In genomic region chr17:29150191-29150590, GRCh38 we compare ENCODE assay signal across 13 cellular contexts. TPM values are rescaled to one million over a fixed set of nuclear protein-coding genes. Genes with fewer than 3 reads are reported as not detected.
DNase-seq lines count a peak whose midpoint lies in the region; ATAC-seq and TF ChIP-seq lines count a peak whose summit lies in the region.
"Had no signal": no experiment of that assay in that cellular context is flagged by ENCODE, and none has a peak within 500 bp of the region (broad histone marks: within the 10 kb centered on the region; RNA-seq: fewer than 3 reads in every experiment).

No MANE protein-coding gene starts in this region.

- H3K36me3 ChIP-seq in RWPE2 (ENCODE audit: low read depth): no peaks in the 10 kb centered on the region
- no peaks in the 10 kb centered on the region for H3K36me3 ChIP-seq in psoas muscle (ENCODE audit: insufficient read depth in 1 of 2, low read depth in 1 of 2)
- no peaks in the 10 kb centered on the region for H3K36me3 ChIP-seq in colonic mucosa

- POLR2A ChIA-PET in GM10248 (lab: Yijun Ruan, JAX): interaction anchor here (1.5 kb wide), 1 partner anchor 424 kb away, joined by 4 read pairs; no protein-coding TSS in a partner anchor

- H3K4me3 ChIP-seq in GM12865 (ENCODE audit: low read depth, low read length) (no peak overlapping the region), RWPE2 (ENCODE audit: severe bottlenecking) (no peak overlapping the region), psoas muscle (no peak overlapping the region), colonic mucosa (no peak overlapping the region)
- H3K4me3 ChIP-seq: MG63 had no signal

- H3K9ac ChIP-seq in colonic mucosa (ENCODE audit: low read depth in 2 of 2, low read length in 2 of 2): no peak overlapping the region

- H3K27me3 ChIP-seq in RWPE2 (ENCODE audit: insufficient read depth, poor library complexity, severe bottlenecking) (no peaks in the 10 kb centered on the region), psoas muscle (ENCODE audit: insufficient read depth in 3 of 3, low read length in 2 of 3) (no peaks in the 10 kb centered on the region), colonic mucosa (no peaks in the 10 kb centered on the region)
- H3K27me3 ChIP-seq: MG63 had no signal

- H3K4me1 ChIP-seq in RWPE2 (ENCODE audit: insufficient read depth, poor library complexity, severe bottlenecking): peaks cover 43% of the 10 kb centered on the region
- peaks cover 33% of the 10 kb centered on the region for H3K4me1 ChIP-seq in psoas muscle
- peaks cover 16% of the 10 kb centered on the region for H3K4me1 ChIP-seq in colonic mucosa

- intact Hi-C loops in psoas muscle (cut with DNase I): loop anchor here in 1 of 2 donors (2.0 kb wide), 1 partner anchor 29 kb away; no protein-coding TSS in a partner anchor
- intact Hi-C loops in head of caudate nucleus (cut with DNase I): loop anchor here (5.0 to 10.0 kb wide), 3 partner anchors 67 to 415 kb away; partner anchors contain the start of genes ABHD15, NUFIP2 and TP53I13
- intact Hi-C loops in colonic mucosa (cut with DNase I): loop anchor here (5.0 kb wide), 1 partner anchor 142 kb away; the partner anchor contains the start of gene NUFIP2

- 50 to 79% (median 56%) methylated on average over 2 of the region's 2 CpGs for WGBS in psoas muscle, 3 donors

- ATAC-seq in RWPE2 (ENCODE audit: low read depth): peak; percentile 35; the same call in 2 of the 3 replicates
- ATAC-seq in esophagus mucosa: peak; percentile 54
- ATAC-seq in psoas muscle: no peak
- ATAC-seq: WTC11 had no signal

- H3K9me3 ChIP-seq in RWPE2 (ENCODE audit: severe bottlenecking) (no peaks in the 10 kb centered on the region), psoas muscle (no peaks in the 10 kb centered on the region), colonic mucosa (no peaks in the 10 kb centered on the region)
- H3K9me3 ChIP-seq: MG63 had no signal

- CTCF ChIA-PET in GM10248 (lab: Yijun Ruan, JAX): interaction anchor here (0.7 to 11.9 kb wide), 17 partner anchors 11 to 386 kb away, joined by 3 to 298 read pairs (median 7); partner anchors contain the start of gene MYO18A

- H3K27ac ChIP-seq in RWPE2 (ENCODE audit: poor library complexity, severe bottlenecking) (peak overlapping the region; percentile 91), psoas muscle (peak overlapping the region; percentile 80), colonic mucosa (no peak overlapping the region)

- DNase-seq in GM12865 (ENCODE audit: low read depth) (peak; percentile 30), RWPE2 (ENCODE audit: low spot score) (no peak), psoas muscle (peak in 1 of 2 donors; percentile 59), GM10248 (ENCODE audit: extremely low spot score) (no peak), head of caudate nucleus (no peak), colonic mucosa (no peak), EL (no peak)
- DNase-seq: activated naive CD4-positive, alpha-beta T cell treated with anti-CD3 and anti-CD28 coated beads, Interleukin-2, amount 50 U/mL, for 16 hours; DMS153; MG63; NK-92 treated with Interleukin-12 subunit alpha and Interleukin-12 subunit beta, amount 100 ng/mL, for 24 hours had no signal

- TF ChIP-seq CTCF in GM12865 (IDR thresholded peaks at IDR 0.05; ENCODE audit: insufficient read depth, low read depth, low read length, missing control alignments) (no peak), RWPE2 (IDR thresholded peaks at IDR 0.05; ENCODE audit: poor library complexity, severe bottlenecking) (no peak), psoas muscle (IDR thresholded peaks at IDR 0.05) (no peak), GM10248 (IDR thresholded peaks at IDR 0.05; ENCODE audit: control extremely low read depth, extremely low read depth, low read depth, missing control alignments) (no peak), colonic mucosa (IDR thresholded peaks at IDR 0.05) (no peak)

RNA-seq across cellular contexts. Expression of gene MYO18A, which starts 30.0 kb away (rescaled TPM):
- total RNA-seq in esophagus mucosa (51.7 TPM), psoas muscle (1,000 to 10,000 TPM in 2 of 4 donors, 100 to 1,000 TPM in 2; 770 to 1,274 (median 938) TPM), colonic mucosa (100 to 1,000 TPM in 1 of 2 donors, 10 to 100 TPM in 1; 63.3 to 112 TPM)
- 100 to 1,000 TPM; 142 to 538 (median 318) TPM for polyA plus RNA-seq in psoas muscle

Comparison
In these comparisons a context has a peak if more than half of its experiments do, and no peak if none do; other contexts are left out.
1. ATAC-seq: peak in RWPE2 (single experiment) and esophagus mucosa (single experiment); none in psoas muscle (0 of 4).
2. RNA of gene MYO18A, which starts 30.0 kb away (total RNA-seq): 770 to 1,274 TPM in psoas muscle; 63.3 to 112 TPM in colonic mucosa and 51.7 TPM in esophagus mucosa (single experiment); every median in the first group is over 4 times any median in the second.